18 cellular contexts compared by ENCODE assay signal in genomic region chr7:13932131-13932530, GRCh38. TPM values are rescaled to one million over a fixed set of nuclear protein-coding genes. Genes with fewer than 3 reads are reported as not detected.
DNase-seq lines count a peak whose midpoint lies in the region; ATAC-seq, FAIRE-seq and TF ChIP-seq lines count a peak whose summit lies in the region.
"Had no signal": no experiment of that assay in that cellular context is flagged by ENCODE, and none has a peak within 500 bp of the region (broad histone marks: within the 10 kb centered on the region; RNA-seq: fewer than 3 reads in every experiment).

No MANE protein-coding gene starts in this region.

- no peaks in the 10 kb centered on the region for H3K27me3 Mint-ChIP-seq in neural crest cell (ENCODE audit: low read depth)
- H3K27me3 Mint-ChIP-seq: CD4-positive, alpha-beta memory T cell had no signal

- SMC1A ChIA-PET in GM12878 (lab: Charles Lee; ENCODE audit: uncharacterized antibody, unreplicated experiment) = interaction anchor here (1.0 to 2.0 kb wide), 2 partner anchors 15 to 38 kb away, joined by 3 to 8 read pairs; no protein-coding TSS in a partner anchor

- peaks cover 24% of the 10 kb centered on the region for H3K4me1 Mint-ChIP-seq in neural crest cell
- H3K4me1 Mint-ChIP-seq: CD4-positive, alpha-beta memory T cell had no signal

- no peaks in the 10 kb centered on the region for H4K20me1 ChIP-seq in OCI-LY3 (ENCODE audit: insufficient read depth, low read length)
- no peaks in the 10 kb centered on the region for H4K20me1 ChIP-seq in GM12878 (ENCODE audit: control insufficient read depth, insufficient read depth)

- TF ChIP-seq CTCF in OCI-LY3 (IDR thresholded peaks at IDR 0.05; ENCODE audit: low read depth, low read length) = no peak
- no peak for TF ChIP-seq CTCF in GM12878 (IDR thresholded peaks at IDR 0.05 in 2 of 3, conservative IDR thresholded peaks at IDR 0.05 in 1 of 3; ENCODE audit: control insufficient read depth in 2 of 3, extremely low read depth in 1 of 3, insufficient read depth in 1 of 3, low read depth in 3 of 3, low read length in 3 of 3)
- TF ChIP-seq CTCF in neural crest cell (conservative IDR thresholded peaks at IDR 0.05) = no peak

- POLR2A ChIA-PET in GM12878 (lab: Charles Lee) = no interaction called here

- CTCF ChIA-PET in GM12878 (lab: Yijun Ruan, JAX) = interaction anchor here (0.7 kb wide), 1 partner anchor 15 kb away, joined by 3 read pairs; no protein-coding TSS in a partner anchor

- 0 out of 4 replicates have a peak, but pooled peaks of 1 of the 2 experiments have one; percentile 12 for TF ChIP-seq EP300 in GM12878 (IDR thresholded peaks at IDR 0.05; ENCODE audit: borderline replicate concordance in 1 of 2, control insufficient read depth in 1 of 2, low read depth in 2 of 2, low read length in 2 of 2)

- H3K27ac ChIP-seq in OCI-LY3 (ENCODE audit: low read length) (peak overlapping the region; percentile 85), GM12878 (ENCODE audit: control insufficient read depth, insufficient read depth) (no peak overlapping the region)

- no peak for TF ChIP-seq RAD21 in GM12878 (IDR thresholded peaks at IDR 0.05; ENCODE audit: insufficient read depth, low read depth, low read length)

- H3K9me3 ChIP-seq in OCI-LY3 (ENCODE audit: insufficient read depth, low read length) = no peaks in the 10 kb centered on the region
- H3K9me3 ChIP-seq in GM12878 (replicated peaks; ENCODE audit: control insufficient read depth, insufficient read depth, low read length) = no peaks in the 10 kb centered on the region
- H3K9me3 ChIP-seq: HAP-1 had no signal

- TF ChIP-seq POLR2A in GM12878 (IDR thresholded peaks at IDR 0.05; ENCODE audit: low read depth, low read length) = no peak

- H3K36me3 Mint-ChIP-seq in neural crest cell (ENCODE audit: low read depth) = peaks cover 30% of the 10 kb centered on the region
- no peaks in the 10 kb centered on the region for H3K36me3 Mint-ChIP-seq in activated naive CD4-positive, alpha-beta T cell treated with anti-CD3 and anti-CD28 coated beads, Interleukin-2, amount 50 U/mL, for 72 hours
- H3K36me3 Mint-ChIP-seq: CD4-positive, alpha-beta memory T cell had no signal

- RAD21 ChIA-PET in GM12878 (lab: Charles Lee; ENCODE audit: unreplicated experiment) = interaction anchor here (1.2 kb wide), 1 partner anchor 12 kb away, joined by 3 read pairs; no protein-coding TSS in a partner anchor

- no peak overlapping the region for H3K4me3 Mint-ChIP-seq in neural crest cell
- H3K4me3 Mint-ChIP-seq: CD4-positive, alpha-beta memory T cell; GM23338; HFFc6 had no signal

- H2AFZ ChIP-seq in OCI-LY3 (ENCODE audit: low read depth, low read length) = 0 out of 2 replicates have a peak overlapping the region, but pooled peaks have one; percentile 46
- H2AFZ ChIP-seq in GM12878 (ENCODE audit: control insufficient read depth, low read depth, low read length) = no peak overlapping the region
- H2AFZ ChIP-seq: GM23338 had no signal

- H3K4me3 ChIP-seq in OCI-LY3 (ENCODE audit: low read length) (peak overlapping the region; percentile 76), GM12878 (no peak overlapping the region)
- H3K4me3 ChIP-seq: GM23338, HAP-1 had no signal

- no TSS peak for BruUV-seq in GM12878 (replicated peaks; lab: Mats Ljungman, UMichigan)

- no peaks in the 10 kb centered on the region for H3K27me3 ChIP-seq in OCI-LY3 (ENCODE audit: low read depth, low read length)
- no peaks in the 10 kb centered on the region for H3K27me3 ChIP-seq in GM12878 (replicated peaks in 1 of 2; ENCODE audit: control insufficient read depth in 2 of 2, insufficient read depth in 2 of 2, low read length in 1 of 2)

- no peaks in the 10 kb centered on the region for H3K36me3 ChIP-seq in OCI-LY3 (replicated peaks; ENCODE audit: low read depth, low read length)
- H3K36me3 ChIP-seq in GM12878 (ENCODE audit: control insufficient read depth in 2 of 2, insufficient read depth in 2 of 2, low read length in 1 of 2) = no peaks in the 10 kb centered on the region
- H3K36me3 ChIP-seq: HAP-1 had no signal

- H3K9ac ChIP-seq in OCI-LY3 (ENCODE audit: low read length) (peak overlapping the region; percentile 66), GM12878 (ENCODE audit: control insufficient read depth, insufficient read depth, low read length) (no peak overlapping the region)

- peak overlapping the region; percentile 95 for H3K4me2 ChIP-seq in OCI-LY3 (ENCODE audit: low read length)
- no peak overlapping the region for H3K4me2 ChIP-seq in GM12878 (ENCODE audit: control insufficient read depth, insufficient read depth)
- H3K4me2 ChIP-seq: GM23338 had no signal

- ATAC-seq in GM12878 (peak; percentile 63), HG02588 (IDR thresholded peaks at IDR 0.05; ENCODE audit: unreplicated experiment) (no peak)
- ATAC-seq in activated naive CD4-positive, alpha-beta T cell treated with anti-CD3 and anti-CD28 coated beads, Interleukin-2, amount 50 U/mL, for 72 hours = no peak
- ATAC-seq: GM23338 had no signal

- H3K9me3 Mint-ChIP-seq in neural crest cell = no peaks in the 10 kb centered on the region
- H3K9me3 Mint-ChIP-seq in activated naive CD4-positive, alpha-beta T cell treated with anti-CD3 and anti-CD28 coated beads, Interleukin-2, amount 50 U/mL, for 72 hours = no peaks in the 10 kb centered on the region
- H3K9me3 Mint-ChIP-seq: GM23338, HFFc6 had no signal

- H3K27ac Mint-ChIP-seq in neural crest cell (ENCODE audit: unreplicated experiment) = peak overlapping the region; percentile 3
- H3K27ac Mint-ChIP-seq in activated naive CD4-positive, alpha-beta T cell treated with anti-CD3 and anti-CD28 coated beads, Interleukin-2, amount 50 U/mL, for 72 hours = no peak overlapping the region
- H3K27ac Mint-ChIP-seq: CD4-positive, alpha-beta memory T cell; HFFc6 had no signal

- H3K79me2 ChIP-seq in OCI-LY3 (ENCODE audit: low read length) (no peaks in the 10 kb centered on the region), GM12878 (ENCODE audit: control insufficient read depth, insufficient read depth, low read length) (no peaks in the 10 kb centered on the region)

- in situ Hi-C loops in GM12878 (cut with MboI) = no loop called here

- FAIRE-seq in GM12878 (lab: Jason Lieb, UNC) = no peak
- FAIRE-seq: GM12892, GM19239 had no signal

- intact Hi-C loops in GM12878 (cut with micrococcal nuclease; ENCODE audit: unreplicated experiment) = no loop called here

- DNase-seq in GM12878 (ENCODE audit: low read depth, low spot score) (no peak), neural crest cell (ENCODE audit: low read depth, low spot score) (no peak), GM19238 (ENCODE audit: insufficient read length, low spot score) (no peak)
- DNase-seq in activated naive CD4-positive, alpha-beta T cell treated with anti-CD3 and anti-CD28 coated beads, Interleukin-2, amount 50 U/mL, for 72 hours (ENCODE audit: low spot score in 2 of 2) = no peak
- DNase-seq: C1 segment of cervical spinal cord; Calu3; CD4-positive, alpha-beta memory T cell; COR-L47; DMS53; DMS79 treated with DMSO at 0.1 percent for 48 hours; GF-D8; HFFc6 had no signal

- 57% methylated on average over 2 of the region's 2 CpGs for WGBS in GM12878 (ENCODE audit: insufficient coverage, insufficient replicate concordance, low lambda C conversion rate, missing lambda C conversion rate)

- H3K4me1 ChIP-seq in OCI-LY3 (ENCODE audit: low read length) (peaks cover 27% of the 10 kb centered on the region), GM12878 (ENCODE audit: control insufficient read depth, insufficient read depth, low read length) (no peaks in the 10 kb centered on the region)
- H3K4me1 ChIP-seq: HAP-1 had no signal

TF ChIP-seq in GM12878, 131 proteins besides CTCF, POLR2A, EP300 and RAD21 (continues in another document):
- TF ChIP-seq NKRF (conservative IDR thresholded peaks at IDR 0.05) = no peak
- TF ChIP-seq, protein P1, sequence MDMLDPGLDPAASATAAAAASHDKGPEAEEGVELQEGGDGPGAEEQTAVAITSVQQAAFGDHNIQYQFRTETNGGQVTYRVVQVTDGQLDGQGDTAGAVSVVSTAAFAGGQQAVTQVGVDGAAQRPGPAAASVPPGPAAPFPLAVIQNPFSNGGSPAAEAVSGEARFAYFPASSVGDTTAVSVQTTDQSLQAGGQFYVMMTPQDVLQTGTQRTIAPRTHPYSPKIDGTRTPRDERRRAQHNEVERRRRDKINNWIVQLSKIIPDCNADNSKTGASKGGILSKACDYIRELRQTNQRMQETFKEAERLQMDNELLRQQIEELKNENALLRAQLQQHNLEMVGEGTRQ (IDR thresholded peaks at IDR 0.05; ENCODE audit: borderline replicate concordance, low read depth, low read length) = no peak

RNA-seq across cellular contexts. Expression of gene ETV1, which starts 57.3 kb away (rescaled TPM):
- 12.6 and 14.2 TPM in 2 replicates for total RNA-seq in GM12878 (2013; cell fraction: nucleolus; rRNA removed)
- total RNA-seq in GM12878 (2014; rRNA removed) = 0.71 TPM in 1 of 2 replicates, not detected in the other
- not detected in 2 replicates for total RNA-seq in GM12878 (2014; rRNA removed; fragmentation: Illumina TruSeq; extraction: Trizol)
- total RNA-seq in GM12878 (2021) = 0.13 and 0.28 TPM in 2 replicates
- polyA plus RNA-seq in GM12878 (2011; ENCODE audit: low read depth) = not detected
- 5.3 and 9.3 TPM in 2 replicates for polyA plus RNA-seq in GM12878 (2011; rRNA removed)
- 9.9 and 10.7 TPM in 2 replicates for polyA plus RNA-seq in GM12878 (2011; cell fraction: cytosol; rRNA removed)
- 9.5 and 15.3 TPM in 2 replicates for polyA plus RNA-seq in GM12878 (2011; cell fraction: nucleus; rRNA removed)
- polyA plus RNA-seq in GM12878 (2012) = not detected in 2 replicates
- 0.03 TPM in 1 of 2 replicates, not detected in the other for polyA plus RNA-seq in GM12878 (2014; fragmentation: Illumina TruSeq; extraction: Trizol)
- polyA plus RNA-seq in GM12878 (2014; fragmentation: Nextera tagmentation; extraction: Ambion mirVana) = under 1 TPM in 1 of 2 experiments, not detected in 1; 0.05 TPM
- polyA plus RNA-seq in GM12878 (2014; rRNA removed) = not detected in 2 replicates
- polyA plus RNA-seq in GM12878 (2016; fragmentation: Nextera tagmentation; extraction: Ambion mirVana) = under 1 TPM; 0.03 to 0.28 TPM
- polyA minus RNA-seq in GM12878 (2011; rRNA and poly(A)+ RNA removed) = 12.0 and 14.0 TPM in 2 replicates
- polyA minus RNA-seq in GM12878 (2011; cell fraction: cytosol; rRNA and poly(A)+ RNA removed) = 3.7 and 4.7 TPM in 2 replicates
- 6.5 and 20.4 TPM in 2 replicates for polyA minus RNA-seq in GM12878 (2011; cell fraction: nucleus; rRNA and poly(A)+ RNA removed)
- 89.4 and 104 TPM in 2 replicates for total RNA-seq in neural crest cell
- total RNA-seq in activated naive CD4-positive, alpha-beta T cell treated with anti-CD3 and anti-CD28 coated beads, Interleukin-2, amount 50 U/mL, for 72 hours = not detected
- polyA plus RNA-seq: CD4-positive, alpha-beta memory T cell had no signal
